6 cellular contexts compared by ENCODE assay signal in the genomic region with DNA sequence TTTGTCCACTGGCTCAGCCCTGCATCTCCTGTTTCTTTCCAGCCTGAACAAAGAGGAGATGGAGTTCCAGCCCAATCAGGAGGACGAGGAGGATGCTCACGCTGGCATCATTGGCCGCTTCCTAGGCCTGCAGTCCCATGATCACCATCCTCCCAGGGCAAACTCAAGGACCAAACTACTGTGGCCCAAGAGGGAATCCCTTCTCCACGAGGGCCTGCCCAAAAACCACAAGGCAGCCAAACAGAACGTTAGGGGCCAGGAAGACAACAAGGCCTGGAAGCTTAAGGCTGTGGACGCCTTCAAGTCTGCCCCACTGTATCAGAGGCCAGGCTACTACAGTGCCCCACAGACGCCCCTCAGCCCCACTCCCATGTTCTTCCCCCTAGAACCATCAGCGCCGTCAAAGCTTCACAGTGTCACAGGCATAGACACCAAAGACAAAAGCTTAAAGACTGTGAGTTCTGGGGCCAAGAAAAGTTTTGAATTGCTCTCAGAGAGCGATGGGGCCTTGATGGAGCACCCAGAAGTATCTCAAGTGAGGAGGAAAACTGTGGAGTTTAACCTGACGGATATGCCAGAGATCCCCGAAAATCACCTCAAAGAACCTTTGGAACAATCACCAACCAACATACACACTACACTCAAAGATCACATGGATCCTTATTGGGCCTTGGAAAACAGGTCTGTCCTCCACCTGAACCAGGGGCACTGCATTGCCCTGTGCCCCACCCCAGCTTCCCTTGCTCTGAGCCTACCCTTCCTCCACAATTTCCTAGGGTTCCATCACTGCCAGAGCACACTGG. TPM values are rescaled to one million over a fixed set of nuclear protein-coding genes. Genes with fewer than 3 reads are reported as not detected.
A peak's percentile ranks its signal among the peaks of the same experiment; 100 is the strongest.
DNase-seq lines count a peak whose midpoint lies in the region; ATAC-seq and TF ChIP-seq lines count a peak whose summit lies in the region.

No MANE protein-coding gene starts in this region.

- H3K9me3 ChIP-seq in muscle layer of colon (ENCODE audit: low read length), result no peaks in the 10 kb centered on the region

- peaks cover 40% of the 10 kb centered on the region for H3K4me1 ChIP-seq in muscle layer of colon (ENCODE audit: insufficient read depth, low read length)

- H3K4me3 ChIP-seq in muscle layer of colon (ENCODE audit: low read depth in 1 of 2, low read length in 2 of 2), result no peak overlapping the region

- no peak for DNase-seq in SIG-M5 (lab: John Stamatoyannopoulos, UW)

- peaks cover 45% of the 10 kb centered on the region for H3K36me3 ChIP-seq in muscle layer of colon (ENCODE audit: insufficient read depth, low read length)

- H3K9ac ChIP-seq in muscle layer of colon (ENCODE audit: low read length), result no peak overlapping the region

- ATAC-seq in HG02938 (IDR thresholded peaks at IDR 0.05; ENCODE audit: unreplicated experiment) (no peak), HG02763 (IDR thresholded peaks at IDR 0.05; ENCODE audit: unreplicated experiment) (no peak)

- H3K27ac ChIP-seq in C4-2B, result peak overlapping the region; percentile 23; the same call in 1 of the 2 replicates
- H3K27ac ChIP-seq in adipose tissue (ENCODE audit: low read depth, low read length), result peak overlapping the region; percentile 19
- H3K27ac ChIP-seq in muscle layer of colon (ENCODE audit: low read depth, low read length), result peak overlapping the region; percentile 56

- 84 to 91% (median 84%) methylated on average over 12 of the region's 12 CpGs for WGBS in adipose tissue, 3 donors

- H3K27me3 ChIP-seq in muscle layer of colon (ENCODE audit: control insufficient read depth in 1 of 2, insufficient read depth in 2 of 2, low read length in 2 of 2), result no peaks in the 10 kb centered on the region

- TF ChIP-seq CTCF in C4-2B (conservative IDR thresholded peaks at IDR 0.05), result no peak

RNA-seq across cellular contexts. Expression of a gene that starts 5.0 kb away (rescaled TPM):
- over 10,000 TPM in 1 of 3 donors, 1,000 to 10,000 TPM in 2; 2,935 to 16,025 (median 7,473) TPM for polyA plus RNA-seq in adipose tissue

RNA-seq across cellular contexts. Expression of a gene that starts 12.3 kb away (rescaled TPM):
- polyA plus RNA-seq in adipose tissue, result 10 to 100 TPM in 1 of 3 donors, 1 to 10 TPM in 2; 3.0 to 14.8 (median 5.2) TPM

RNA-seq across cellular contexts. Expression of a gene that starts 45.0 kb away (rescaled TPM):
- 10 to 100 TPM in 2 of 3 donors, 1 to 10 TPM in 1; 4.0 to 44.5 (median 16.4) TPM for polyA plus RNA-seq in adipose tissue
